Comparison of ENCODE assay signal across 8 cellular contexts in the genomic region with DNA sequence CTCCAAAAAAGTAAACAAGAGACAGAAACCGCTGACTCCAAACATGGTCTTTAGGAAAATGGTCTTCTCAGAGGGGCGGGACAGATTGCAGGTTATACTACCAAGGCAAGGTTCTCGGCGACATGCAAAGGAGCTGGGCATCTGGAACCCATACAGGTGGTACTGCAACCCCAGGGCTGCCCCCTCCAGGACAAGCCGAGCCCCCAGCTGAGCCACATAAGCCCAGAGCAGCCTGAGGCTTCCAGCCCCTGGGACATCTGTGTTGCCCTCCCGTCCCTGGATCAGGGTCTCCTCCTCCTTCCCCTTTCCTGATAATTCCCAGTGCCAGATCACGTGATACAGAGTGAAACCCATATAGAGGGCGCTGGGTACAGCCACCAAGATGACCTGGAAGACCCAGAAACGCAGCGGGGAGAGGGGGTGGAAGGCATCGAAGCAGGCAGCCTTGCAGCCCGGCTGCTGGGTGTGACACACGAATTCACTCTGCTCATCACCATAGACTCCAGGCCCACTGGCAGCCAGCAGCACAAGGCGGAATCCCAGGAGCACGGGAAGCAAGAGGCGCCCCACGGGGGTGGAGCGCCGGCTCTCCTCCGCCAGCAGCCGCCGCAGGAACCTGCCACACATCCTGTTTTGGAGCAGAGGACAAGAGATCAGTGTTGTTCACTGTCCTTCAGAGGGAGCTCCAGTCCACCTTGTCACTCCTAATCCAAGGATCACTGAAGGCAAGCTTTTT. TPM values are rescaled to one million over a fixed set of nuclear protein-coding genes. Genes with fewer than 3 reads are reported as not detected.
A peak's percentile ranks its signal among the peaks of the same experiment; 100 is the strongest.
DNase-seq lines count a peak whose midpoint lies in the region; ATAC-seq lines count a peak whose summit lies in the region.

TSS of gene GJC3 (minus strand) at position 627 of the 736 bp plus-strand sequence. CDS start at position 627, 0 bp downstream.

- peak in 5 of 6 experiments; percentile 18 to 54 (median 35) for DNase-seq in stimulated activated naive CD4-positive, alpha-beta T cell (lab: John Stamatoyannopoulos, UW)
- no peak for DNase-seq in stimulated activated naive CD4-positive, alpha-beta T cell treated with Interleukin-2 at 50 U/mL for 16 hours (lab: John Stamatoyannopoulos, UW)
- DNase-seq in NCI-H2081 (lab: John Stamatoyannopoulos, UW) (peak; percentile 38 to 81), UCSD-AML1 (lab: John Stamatoyannopoulos, UW; ENCODE audit: unreplicated experiment) (peak; percentile 41), dermis blood vessel endothelial cell (peak; percentile 82), left lobe of liver (ENCODE audit: low spot score) (peak; percentile 61)
- DNase-seq in stimulated activated CD4-positive, alpha-beta T cell treated with anti-CD3 and anti-CD28 coated beads, Interleukin-4, amount 100 ng/mL, for 48 hours (ENCODE audit: low read depth in 2 of 2), result peak; percentile 12 to 14

- ATAC-seq in left lobe of liver, result peak; percentile 99
- no peak for ATAC-seq in HG02852 (IDR thresholded peaks at IDR 0.05; ENCODE audit: unreplicated experiment)

RNA-seq across cellular contexts. Expression of gene GJC3, which starts in this region (rescaled TPM):
- total RNA-seq in dermis blood vessel endothelial cell (0.42 and 0.51 TPM in 2 replicates), left lobe of liver (0.86 TPM)

Comparison
In these comparisons a context has a peak if more than half of its experiments do, and no peak if none do; other contexts are left out.
1. Peak in DNase-seq in dermis blood vessel endothelial cell; RNA of the gene not detected or under 1 TPM.
2. Peak in DNase-seq and ATAC-seq in left lobe of liver; RNA of the gene not detected or under 1 TPM.